In genomic region chr2:235966396-235966795, GRCh38 we compare ENCODE assay signal across 28 cellular contexts.
A peak's percentile ranks its signal among the peaks of the same experiment; 100 is the strongest.
DNase-seq lines count a peak whose midpoint lies in the region; ATAC-seq, FAIRE-seq and TF ChIP-seq lines count a peak whose summit lies in the region.
"Had no signal": no experiment of that assay in that cellular context is flagged by ENCODE, and none has a peak within 500 bp of the region (broad histone marks: within the 10 kb centered on the region; RNA-seq: fewer than 3 reads in every experiment).

No MANE protein-coding gene starts in this region.

- no peaks in the 10 kb centered on the region for H4K20me1 ChIP-seq in HepG2 (ENCODE audit: insufficient read depth, low read length)
- no peaks in the 10 kb centered on the region for H4K20me1 ChIP-seq in PC-3 (ENCODE audit: low read length)
- H4K20me1 ChIP-seq: BLaER1 had no signal

- H3K9ac ChIP-seq in HepG2 (ENCODE audit: insufficient read depth, low read depth, low read length): no peak overlapping the region
- no peak overlapping the region for H3K9ac ChIP-seq in PC-3 (ENCODE audit: low read length)
- H3K9ac ChIP-seq: BLaER1, SK-N-SH had no signal

- H3K4me2 ChIP-seq in HepG2 (ENCODE audit: low read depth, low read length) (no peak overlapping the region), PC-3 (ENCODE audit: low read length) (no peak overlapping the region)
- H3K4me2 ChIP-seq: BLaER1, SK-N-SH had no signal

- TF ChIP-seq RAD21 in HepG2 (CRISPR knock-in tag; IDR thresholded peaks at IDR 0.05): no peak

- CTCF ChIA-PET in HepG2 (lab: Yijun Ruan, JAX; ENCODE audit: low intra/inter-chr PET ratio, low total read pairs) (interaction anchor here (1.1 kb wide), 1 partner anchor 214 kb away, joined by 3 read pairs; no protein-coding TSS in a partner anchor), PC-3 (lab: Charles Lee) (no interaction called here)

- H3K36me3 ChIP-seq in HepG2 (replicated peaks in 1 of 2; ENCODE audit: control insufficient read depth in 1 of 2, insufficient read depth in 2 of 2, low read length in 2 of 2): peaks cover 16 to 27% of the 10 kb centered on the region in 2 experiments
- H3K36me3 ChIP-seq in right lobe of liver: no peaks in the 10 kb centered on the region
- H3K36me3 ChIP-seq in PC-3 (ENCODE audit: low read depth, low read length): no peaks in the 10 kb centered on the region; the same call in 1 of the 2 replicates
- peaks cover 0 to 50% (median 37%) of the 10 kb centered on the region in 4 donors for H3K36me3 ChIP-seq in stomach
- H3K36me3 ChIP-seq: prostate gland had no signal

- H3K4me1 ChIP-seq in HepG2 (ENCODE audit: insufficient read depth, low read length) (no peaks in the 10 kb centered on the region), right lobe of liver (no peaks in the 10 kb centered on the region), PC-3 (ENCODE audit: insufficient read depth, low read length) (no peaks in the 10 kb centered on the region), stomach (no peaks in the 10 kb centered on the region)
- H3K4me1 ChIP-seq: prostate gland had no signal

- no peaks in the 10 kb centered on the region for H3K27me3 ChIP-seq in HepG2 (ENCODE audit: control insufficient read depth in 1 of 2, insufficient read depth in 2 of 2, low read length in 2 of 2)
- H3K27me3 ChIP-seq in right lobe of liver: no peaks in the 10 kb centered on the region
- H3K27me3 ChIP-seq in PC-3 (ENCODE audit: low read length): no peaks in the 10 kb centered on the region
- no peaks in the 10 kb centered on the region for H3K27me3 ChIP-seq in stomach
- H3K27me3 ChIP-seq: BLaER1, heart left ventricle had no signal

- H3K9me3 ChIP-seq in HepG2 (ENCODE audit: low read length) (no peaks in the 10 kb centered on the region), right lobe of liver (no peaks in the 10 kb centered on the region), PC-3 (ENCODE audit: low read length) (no peaks in the 10 kb centered on the region), stomach (no peaks in the 10 kb centered on the region)
- H3K9me3 ChIP-seq: BLaER1, heart left ventricle, prostate gland, SK-N-SH had no signal

- POLR2A ChIA-PET in HepG2 (lab: Yijun Ruan, JAX): no interaction called here
- POLR2A ChIA-PET in PC-3 (lab: Charles Lee; ENCODE audit: unreplicated experiment): no interaction called here

- TF ChIP-seq CTCF in HepG2 (CRISPR knock-in tag; IDR thresholded peaks at IDR 0.05): peak; percentile 52
- TF ChIP-seq CTCF in right lobe of liver (IDR thresholded peaks at IDR 0.05): no peak
- TF ChIP-seq CTCF in PC-3 (conservative IDR thresholded peaks at IDR 0.05; ENCODE audit: low read depth, low read length): 0 out of 2 replicates have a peak, but pooled peaks have one; percentile 14
- peak; percentile 21 for TF ChIP-seq CTCF in epithelial cell of proximal tubule (conservative IDR thresholded peaks at IDR 0.05; ENCODE audit: low read depth, low read length)
- no peak for TF ChIP-seq CTCF in stomach (IDR thresholded peaks at IDR 0.05)
- TF ChIP-seq CTCF in foreskin fibroblast (IDR thresholded peaks at IDR 0.05; ENCODE audit: low read depth, low read length): no peak

- no peaks in the 10 kb centered on the region for H3F3A ChIP-seq in PC-3 (ENCODE audit: low read length, unreplicated experiment)

- WGBS in HepG2 (ENCODE audit: low lambda C conversion rate): 80% methylated on average over 6 of the region's 6 CpGs
- 80% methylated on average over 1 of the region's 6 CpGs for WGBS in right lobe of liver (ENCODE audit: insufficient coverage, low coverage, low lambda C conversion rate, missing lambda C conversion rate)
- 82 to 89% (median 85%) methylated on average over 6 of the region's 6 CpGs for WGBS in stomach, 5 donors

- FAIRE-seq in HepG2 (lab: Jason Lieb, UNC): no peak
- FAIRE-seq: K562, urothelium cell line had no signal

- no peak overlapping the region for H2AFZ ChIP-seq in HepG2 (ENCODE audit: low read length)
- H2AFZ ChIP-seq in PC-3 (ENCODE audit: low read length): no peak overlapping the region

- TF ChIP-seq EP300 in HepG2 (IDR thresholded peaks at IDR 0.05; ENCODE audit: low read depth in 2 of 2, low read length in 2 of 2) (no peak), HepG2 (CRISPR knock-in tag; IDR thresholded peaks at IDR 0.05; ENCODE audit: borderline replicate concordance) (no peak), stomach (IDR thresholded peaks at IDR 0.05) (no peak)

- no TSS peak for BruUV-seq in HepG2 (replicated peaks; lab: Mats Ljungman, UMichigan)
- BruUV-seq in PC-3 (replicated peaks; lab: Mats Ljungman, UMichigan): no TSS peak

- in situ Hi-C loops in HepG2 (cut with HindIII; ENCODE audit: extremely low pct_ligation_motif_present, low pct_unique_long_range_greater_than_20kb): no loop called here

- H3K27ac ChIP-seq in HepG2 (ENCODE audit: extremely low read length, insufficient read depth, low read length) (no peak overlapping the region), right lobe of liver (no peak overlapping the region), PC-3 (ENCODE audit: low read length) (no peak overlapping the region), stomach (no peak overlapping the region)
- H3K27ac ChIP-seq: BLaER1, heart left ventricle, prostate gland had no signal

- H3K9me2 ChIP-seq in PC-3 (replicated peaks; ENCODE audit: low read length): no peaks in the 10 kb centered on the region
- H3K9me2 ChIP-seq: SK-N-SH had no signal

- TF ChIP-seq POLR2A in HepG2 (IDR thresholded peaks at IDR 0.05; ENCODE audit: insufficient read depth in 1 of 2, low read depth in 2 of 2, low read length in 2 of 2) (no peak), right lobe of liver (IDR thresholded peaks at IDR 0.05) (no peak), stomach (IDR thresholded peaks at IDR 0.05) (no peak)

- DNase-seq in HepG2 (ENCODE audit: low spot score): peak; percentile 10
- no peak for DNase-seq in right lobe of liver
- DNase-seq in PC-3: no peak
- DNase-seq in epithelial cell of proximal tubule (ENCODE audit: low read depth): no peak
- no peak for DNase-seq in stomach
- DNase-seq in NCI-H1436 (lab: John Stamatoyannopoulos, UW): no peak
- DNase-seq in foreskin fibroblast: no peak
- DNase-seq: activated CD4-positive, alpha-beta T cell treated with anti-CD3 and anti-CD28 coated beads, Interleukin-2, amount 10 ng/mL, durations not matched to agents 24 days and 14 days; activated T-cell treated with anti-CD3 and anti-CD28 coated beads, Interleukin-2, amount 50 U/mL, for 72 hours; caudate nucleus; COR-L47; dermis blood vessel endothelial cell; DMS79; HCEC 1CT; heart left ventricle; left cardiac atrium; mammary epithelial cell; NCI-H1694; NCI-H524; RPMI8226; SK-N-SH; stimulated activated CD4-positive, alpha-beta T cell treated with anti-CD3 and anti-CD28 coated beads, Interleukin-1b, Interleukin-23, amount 100 ng/mL, for 48 hours; T-helper 2 cell had no signal

- ATAC-seq in HepG2 (peak; percentile 68), right lobe of liver (no peak), PC-3 (0 out of 2 replicates have a peak, but pooled peaks have one; percentile 18), HG02973 (IDR thresholded peaks at IDR 0.05; ENCODE audit: unreplicated experiment) (no peak)
- ATAC-seq: activated T-cell treated with anti-CD3 and anti-CD28 coated beads, Interleukin-2, amount 50 U/mL, for 72 hours; heart left ventricle; K562; left cardiac atrium had no signal

- no peaks in the 10 kb centered on the region for H3K79me2 ChIP-seq in HepG2 (ENCODE audit: insufficient read depth, low read length)
- no peaks in the 10 kb centered on the region for H3K79me2 ChIP-seq in PC-3 (ENCODE audit: low read length)

- H3K4me3 ChIP-seq in HepG2 (replicated peaks in 1 of 3; ENCODE audit: insufficient read depth in 1 of 3, low read depth in 2 of 3, low read length in 3 of 3): no peak overlapping the region
- H3K4me3 ChIP-seq in right lobe of liver: no peak overlapping the region
- H3K4me3 ChIP-seq in PC-3 (ENCODE audit: low read length): no peak overlapping the region
- no peak overlapping the region for H3K4me3 ChIP-seq in epithelial cell of proximal tubule (ENCODE audit: low read depth, low read length)
- no peak overlapping the region for H3K4me3 ChIP-seq in stomach
- no peak overlapping the region for H3K4me3 ChIP-seq in foreskin fibroblast (ENCODE audit: low read depth in 1 of 2, low read length in 2 of 2)
- H3K4me3 ChIP-seq: BLaER1, heart left ventricle, K562, prostate gland had no signal

- intact Hi-C loops in HepG2 (cut with micrococcal nuclease; ENCODE audit: unreplicated experiment): loop anchor here (10.0 kb wide), 1 partner anchor 1968 kb away; no protein-coding TSS in a partner anchor
- intact Hi-C loops in right lobe of liver (cut with DNase I): no loop called here
- intact Hi-C loops in PC-3 (cut with micrococcal nuclease): no loop called here
- intact Hi-C loops in stomach (cut with DNase I; ENCODE audit: low total_unique reads): no loop called here

TF ChIP-seq in HepG2, 621 proteins besides CTCF, POLR2A, EP300 and RAD21:
- TF ChIP-seq STAG1 (CRISPR knock-in tag; IDR thresholded peaks at IDR 0.05): peak; percentile 46
- no peak for TF ChIP-seq CC2D1A (CRISPR knock-in tag; IDR thresholded peaks at IDR 0.05)
- peak; percentile 48 for TF ChIP-seq SMC3 (IDR thresholded peaks at IDR 0.05; ENCODE audit: low read length)

Comparison
In these comparisons a context has a peak if more than half of its experiments do, and no peak if none do; other contexts are left out.
1. ATAC-seq: peak in HepG2 (single experiment) and PC-3 (single experiment); none in right lobe of liver (0 of 4) and HG02973 (single experiment).
2. CTCF ChIP-seq: peak in HepG2 (single experiment), PC-3 (single experiment) and epithelial cell of proximal tubule (single experiment); none in right lobe of liver (0 of 4), stomach (0 of 7) and foreskin fibroblast (single experiment).